ENCODE assay signal across 1 cellular context in the genomic region with DNA sequence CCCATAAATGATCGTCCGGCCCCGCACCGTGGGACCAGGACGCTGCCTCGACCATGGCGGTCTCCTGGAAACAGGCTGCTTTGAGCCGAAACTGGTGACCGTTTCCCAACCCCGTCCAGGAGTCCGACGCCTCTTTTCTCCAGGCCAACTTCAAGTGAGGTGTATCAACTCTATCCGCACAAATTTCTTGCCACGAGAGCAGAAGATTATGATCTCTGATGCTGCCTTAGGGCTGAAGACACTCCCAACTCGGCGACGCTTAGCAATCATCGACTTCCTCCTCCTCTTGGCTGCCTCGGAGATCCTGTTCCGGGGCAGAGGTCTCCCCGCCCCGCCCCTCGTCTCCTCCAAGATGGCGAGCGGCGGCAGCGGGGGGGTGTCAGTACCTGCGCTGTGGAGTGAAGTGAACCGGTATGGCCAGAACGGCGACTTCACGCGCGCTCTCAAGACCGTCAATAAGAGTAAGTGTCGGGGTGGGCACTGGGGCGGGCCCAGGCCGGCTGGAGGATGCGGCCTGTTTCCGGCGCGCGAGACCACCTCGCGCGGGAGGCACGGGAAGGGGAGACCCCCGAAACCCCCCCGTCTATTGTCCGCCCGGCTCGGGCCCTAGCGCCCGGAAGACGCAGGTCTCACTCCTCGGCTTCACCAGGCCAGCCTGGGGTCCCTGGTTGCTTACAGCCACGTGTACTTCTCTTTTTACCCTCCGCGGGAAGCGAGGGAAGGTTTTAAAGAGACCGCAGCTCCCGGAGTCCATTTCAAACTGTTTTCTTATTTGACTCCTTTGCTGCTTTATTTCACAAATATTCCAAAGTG.
TF ChIP-seq lines count a peak whose summit lies in the region.

A gene with protein sequence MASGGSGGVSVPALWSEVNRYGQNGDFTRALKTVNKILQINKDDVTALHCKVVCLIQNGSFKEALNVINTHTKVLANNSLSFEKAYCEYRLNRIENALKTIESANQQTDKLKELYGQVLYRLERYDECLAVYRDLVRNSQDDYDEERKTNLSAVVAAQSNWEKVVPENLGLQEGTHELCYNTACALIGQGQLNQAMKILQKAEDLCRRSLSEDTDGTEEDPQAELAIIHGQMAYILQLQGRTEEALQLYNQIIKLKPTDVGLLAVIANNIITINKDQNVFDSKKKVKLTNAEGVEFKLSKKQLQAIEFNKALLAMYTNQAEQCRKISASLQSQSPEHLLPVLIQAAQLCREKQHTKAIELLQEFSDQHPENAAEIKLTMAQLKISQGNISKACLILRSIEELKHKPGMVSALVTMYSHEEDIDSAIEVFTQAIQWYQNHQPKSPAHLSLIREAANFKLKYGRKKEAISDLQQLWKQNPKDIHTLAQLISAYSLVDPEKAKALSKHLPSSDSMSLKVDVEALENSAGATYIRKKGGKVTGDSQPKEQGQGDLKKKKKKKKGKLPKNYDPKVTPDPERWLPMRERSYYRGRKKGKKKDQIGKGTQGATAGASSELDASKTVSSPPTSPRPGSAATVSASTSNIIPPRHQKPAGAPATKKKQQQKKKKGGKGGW (plus strand): TSS at position 334 of the 813 bp plus-strand sequence. CDS start 19 bp downstream, at position 353.

TF ChIP-seq in H1, 55 proteins besides CTCF, POLR2A, EP300 and RAD21:
- TF ChIP-seq JUN (IDR thresholded peaks at IDR 0.05; ENCODE audit: low read depth, low read length) (no peak), ASH2L (IDR thresholded peaks at IDR 0.05; ENCODE audit: low read length) (peak; percentile 95), KDM4A (IDR thresholded peaks at IDR 0.05; ENCODE audit: low read depth, low read length, severe bottlenecking) (peak; percentile 70), SUZ12 (IDR thresholded peaks at IDR 0.05; ENCODE audit: low read length) (no peak), CTBP2 (IDR thresholded peaks at IDR 0.05; ENCODE audit: borderline replicate concordance, insufficient read depth, insufficient read length, low read length) (no peak), TAF1 (IDR thresholded peaks at IDR 0.05; ENCODE audit: low read depth, low read length) (peak; percentile 92), TBP (IDR thresholded peaks at IDR 0.05; ENCODE audit: low read depth, low read length) (peak; percentile 81), RFX5 (IDR thresholded peaks at IDR 0.05; ENCODE audit: borderline replicate concordance, low read depth, low read length) (no peak), FOSL1 (IDR thresholded peaks at IDR 0.05; ENCODE audit: insufficient read depth, low read depth, low read length) (no peak), GABPA (IDR thresholded peaks at IDR 0.05; ENCODE audit: borderline replicate concordance, insufficient read depth, low read length) (peak; percentile 85; the same call in 1 of the 2 replicates), YY1 (IDR thresholded peaks at IDR 0.05; ENCODE audit: low read depth, low read length) (peak; percentile 94), SAP30 (IDR thresholded peaks at IDR 0.05; ENCODE audit: insufficient read depth, insufficient replicate concordance, low read length) (no peak), SRF (IDR thresholded peaks at IDR 0.05; ENCODE audit: low read depth, low read length) (no peak), RBBP5 (IDR thresholded peaks at IDR 0.05; ENCODE audit: borderline replicate concordance, low read depth, low read length) (peak; percentile 65; the same call in 1 of the 2 replicates), EZH2 (IDR thresholded peaks at IDR 0.05; ENCODE audit: low read depth, low read length, severe bottlenecking) (no peak), KDM5A (IDR thresholded peaks at IDR 0.05; ENCODE audit: low read length) (no peak), CEBPB (IDR thresholded peaks at IDR 0.05; ENCODE audit: low read depth, low read length) (no peak), GTF2F1 (IDR thresholded peaks at IDR 0.05; ENCODE audit: borderline replicate concordance, low read depth, low read length) (no peak), CREB1 (IDR thresholded peaks at IDR 0.05) (0 out of 2 replicates have a peak, but pooled peaks have one; percentile 19), POLR2AphosphoS5 (IDR thresholded peaks at IDR 0.05; ENCODE audit: low read depth, low read length) (peak; percentile 92), PHF8 (conservative IDR thresholded peaks at IDR 0.05; ENCODE audit: low read depth, low read length) (peak; percentile 82), CHD2 (IDR thresholded peaks at IDR 0.05; ENCODE audit: low read length) (peak; percentile 52), SIN3A (conservative IDR thresholded peaks at IDR 0.05 in 1 of 2, IDR thresholded peaks at IDR 0.05 in 1 of 2; ENCODE audit: low read depth in 1 of 2, low read length in 2 of 2) (peak in 1 of 2 experiments; percentile 74; a peak in 2 of 4 replicates), TAF7 (optimal IDR thresholded peaks at IDR 0.05; ENCODE audit: borderline replicate concordance, low read depth, low read length) (peak; percentile 67), KDM1A (IDR thresholded peaks at IDR 0.05; ENCODE audit: borderline replicate concordance, low read length) (no peak), TCF12 (IDR thresholded peaks at IDR 0.05; ENCODE audit: low read depth, low read length) (no peak), NRF1 (IDR thresholded peaks at IDR 0.05; ENCODE audit: low read depth, low read length) (no peak), POU5F1 (IDR thresholded peaks at IDR 0.05; ENCODE audit: low read depth, low read length) (no peak), SP2 (IDR thresholded peaks at IDR 0.05; ENCODE audit: low read length) (no peak), NANOG (IDR thresholded peaks at IDR 0.05; ENCODE audit: insufficient read depth, low read depth, low read length, poor library complexity, severe bottlenecking) (no peak), CBX5 (IDR thresholded peaks at IDR 0.05; ENCODE audit: low read depth, low read length) (no peak), EGR1 (IDR thresholded peaks at IDR 0.05; ENCODE audit: borderline replicate concordance, low read depth, low read length) (no peak), CHD1 (IDR thresholded peaks at IDR 0.05; ENCODE audit: low read depth, low read length) (no peak)
- TF ChIP-seq, protein P1, sequence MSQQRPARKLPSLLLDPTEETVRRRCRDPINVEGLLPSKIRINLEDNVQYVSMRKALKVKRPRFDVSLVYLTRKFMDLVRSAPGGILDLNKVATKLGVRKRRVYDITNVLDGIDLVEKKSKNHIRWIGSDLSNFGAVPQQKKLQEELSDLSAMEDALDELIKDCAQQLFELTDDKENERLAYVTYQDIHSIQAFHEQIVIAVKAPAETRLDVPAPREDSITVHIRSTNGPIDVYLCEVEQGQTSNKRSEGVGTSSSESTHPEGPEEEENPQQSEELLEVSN (IDR thresholded peaks at IDR 0.05): no peak
- TF ChIP-seq, protein P2, sequence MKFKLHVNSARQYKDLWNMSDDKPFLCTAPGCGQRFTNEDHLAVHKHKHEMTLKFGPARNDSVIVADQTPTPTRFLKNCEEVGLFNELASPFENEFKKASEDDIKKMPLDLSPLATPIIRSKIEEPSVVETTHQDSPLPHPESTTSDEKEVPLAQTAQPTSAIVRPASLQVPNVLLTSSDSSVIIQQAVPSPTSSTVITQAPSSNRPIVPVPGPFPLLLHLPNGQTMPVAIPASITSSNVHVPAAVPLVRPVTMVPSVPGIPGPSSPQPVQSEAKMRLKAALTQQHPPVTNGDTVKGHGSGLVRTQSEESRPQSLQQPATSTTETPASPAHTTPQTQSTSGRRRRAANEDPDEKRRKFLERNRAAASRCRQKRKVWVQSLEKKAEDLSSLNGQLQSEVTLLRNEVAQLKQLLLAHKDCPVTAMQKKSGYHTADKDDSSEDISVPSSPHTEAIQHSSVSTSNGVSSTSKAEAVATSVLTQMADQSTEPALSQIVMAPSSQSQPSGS (IDR thresholded peaks at IDR 0.05; ENCODE audit: low read length): no peak
- TF ChIP-seq, protein P3, sequence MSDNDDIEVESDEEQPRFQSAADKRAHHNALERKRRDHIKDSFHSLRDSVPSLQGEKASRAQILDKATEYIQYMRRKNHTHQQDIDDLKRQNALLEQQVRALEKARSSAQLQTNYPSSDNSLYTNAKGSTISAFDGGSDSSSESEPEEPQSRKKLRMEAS (IDR thresholded peaks at IDR 0.05): peak; percentile 75
